ENCODE assay signal across 1 cellular context in genomic region chr19:2148482-2149135, GRCh38.
TF ChIP-seq lines count a peak whose summit lies in the region.

No MANE protein-coding gene starts in this region.

TF ChIP-seq in HCT116, 20 proteins besides CTCF, POLR2A, EP300 and RAD21 (continued from another document):
- no peak for TF ChIP-seq REST (IDR thresholded peaks at IDR 0.05; ENCODE audit: low read depth)
- no peak for TF ChIP-seq ATF3 (IDR thresholded peaks at IDR 0.05)
- TF ChIP-seq SRF (IDR thresholded peaks at IDR 0.05; ENCODE audit: low read depth): no peak
- no peak for TF ChIP-seq TCF7L2 (IDR thresholded peaks at IDR 0.05; ENCODE audit: borderline replicate concordance, extremely low read depth, insufficient read depth, insufficient read length)
- TF ChIP-seq EZH2phosphoT487 (IDR thresholded peaks at IDR 0.05; ENCODE audit: borderline replicate concordance): no peak
- no peak for TF ChIP-seq EZH2 (IDR thresholded peaks at IDR 0.05)
- TF ChIP-seq POLR2AphosphoS5 (IDR thresholded peaks at IDR 0.05; ENCODE audit: low read depth, low read length): no peak
